ENCODE assay signal across 19 cellular contexts in the genomic region with DNA sequence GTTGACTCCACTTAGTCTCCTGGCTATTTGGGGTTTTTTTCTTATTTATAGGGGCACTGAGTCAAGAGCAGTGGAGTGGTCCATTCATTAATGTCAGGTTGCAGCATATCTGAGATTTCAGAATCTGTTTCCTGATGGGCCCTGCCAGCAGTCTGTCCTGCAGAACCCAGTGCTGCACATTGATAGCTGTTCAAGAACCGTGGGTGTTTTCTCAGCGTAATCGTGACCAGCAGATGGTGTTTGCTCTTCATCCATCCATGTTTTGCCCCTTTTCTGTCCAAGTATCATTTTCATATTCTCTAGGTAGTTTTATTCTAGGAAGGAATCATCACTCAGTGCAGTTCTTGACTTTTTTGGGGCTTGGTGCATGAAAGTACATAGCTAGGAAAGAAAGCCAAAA.
"Had no signal": no experiment of that assay in that cellular context is flagged by ENCODE, and none has a peak within 500 bp of the region (broad histone marks: within the 10 kb centered on the region; RNA-seq: fewer than 3 reads in every experiment).

No MANE protein-coding gene starts in this region.

- H3K27ac Mint-ChIP-seq: dendritic cell treated with granulocyte-macrophage colony-stimulating factor and Interleukin-4, amounts not matched to agents 40 ng/mL and 50 ng/mL, for 4 days; effector memory CD8-positive, alpha-beta T cell; endodermal cell had no signal

- H3K27me3 Mint-ChIP-seq: dendritic cell treated with granulocyte-macrophage colony-stimulating factor and Interleukin-4, amounts not matched to agents 40 ng/mL and 50 ng/mL, for 4 days had no signal

- H3K4me3 Mint-ChIP-seq: dendritic cell treated with granulocyte-macrophage colony-stimulating factor and Interleukin-4, amounts not matched to agents 40 ng/mL and 50 ng/mL, for 4 days; effector memory CD8-positive, alpha-beta T cell; endodermal cell had no signal

- H3K9me3 Mint-ChIP-seq: dendritic cell treated with granulocyte-macrophage colony-stimulating factor and Interleukin-4, amounts not matched to agents 40 ng/mL and 50 ng/mL, for 4 days; endodermal cell had no signal

- H3K4me1 Mint-ChIP-seq: endodermal cell had no signal

- DNase-seq: colonic mucosa; cortex of kidney; dermis blood vessel endothelial cell; effector CD4-positive, alpha-beta T cell; effector CD8-positive, alpha-beta T cell; effector memory CD4-positive, alpha-beta T cell; effector memory CD8-positive, alpha-beta T cell; endodermal cell; erythroblast; esophagus squamous epithelium; foreskin fibroblast; foreskin keratinocyte; foreskin melanocyte; gastrocnemius medialis; glutamatergic neuron; head of caudate nucleus; heart left ventricle; heart right ventricle had no signal
